Comparison of ENCODE assay signal across 28 cellular contexts in the genomic region with DNA sequence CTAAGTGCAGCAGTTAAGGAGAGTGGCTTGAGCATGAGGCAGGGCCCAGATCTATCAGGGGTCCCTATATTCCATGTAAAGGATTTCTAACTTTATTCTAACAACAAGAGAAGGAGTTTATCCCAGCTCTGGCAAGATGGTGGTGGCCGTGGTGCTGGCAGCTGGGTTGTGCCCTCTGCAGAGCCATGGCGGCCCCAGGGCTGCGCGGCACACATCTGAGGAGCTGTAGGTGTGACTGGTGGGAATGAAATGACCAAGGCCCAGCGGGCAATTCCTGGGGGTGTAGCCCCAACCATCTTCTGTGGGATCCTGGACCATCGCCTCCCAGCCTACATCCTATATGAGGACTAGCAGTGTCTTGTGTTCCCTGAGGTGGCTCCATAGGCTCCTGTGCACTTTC.
"Had no signal": no experiment of that assay in that cellular context is flagged by ENCODE, and none has a peak within 500 bp of the region (broad histone marks: within the 10 kb centered on the region; RNA-seq: fewer than 3 reads in every experiment).

No MANE protein-coding gene starts in this region.

- H3K4me1 Mint-ChIP-seq: stimulated activated naive B cell treated with anti-CD40 and anti-IgM and Interleukin-4, amounts not matched to agents 10 μg/mL and 1 μg/mL and 100 μg/mL, for 72 hours; stimulated activated naive CD8-positive, alpha-beta T cell treated with anti-CD3 and anti-CD28 coated beads, Interleukin-15, amount 100 ng/mL, for 72 hours had no signal

- H3K9me3 ChIP-seq: stomach, suprapubic skin, testis, thoracic aorta, thyroid gland, tibial artery, tibial nerve, transverse colon, upper lobe of left lung, upper lobe of right lung, uterus, vagina had no signal

- H3K27ac Mint-ChIP-seq: stimulated activated naive B cell treated with anti-CD40 and anti-IgM and Interleukin-4, amounts not matched to agents 10 μg/mL and 1 μg/mL and 100 μg/mL, for 72 hours; stimulated activated naive CD8-positive, alpha-beta T cell treated with anti-CD3 and anti-CD28 coated beads, Interleukin-15, amount 100 ng/mL, for 72 hours; stimulated activated naive CD8-positive, alpha-beta T cell treated with anti-CD3 and anti-CD28 coated beads, Interleukin-15, Interleukin-2, amounts not matched to agents 100 ng/mL and 50 ng/mL, for 24 hours; type B pancreatic cell had no signal

- FAIRE-seq: urothelium cell line had no signal

- H3K4me3 ChIP-seq: stomach, suprapubic skin, testis, thoracic aorta, thyroid gland, tibial artery, tibial nerve, transverse colon, upper lobe of left lung, upper lobe of right lung, uterus, vagina had no signal

- H3K36me3 Mint-ChIP-seq: stimulated activated naive B cell treated with anti-CD40 and anti-IgM and Interleukin-4, amounts not matched to agents 10 μg/mL and 1 μg/mL and 100 μg/mL, for 72 hours; type B pancreatic cell had no signal

- H3K27me3 ChIP-seq: stomach, suprapubic skin, testis, thyroid gland, tibial artery, tibial nerve, transverse colon, upper lobe of left lung, upper lobe of right lung, uterus, vagina had no signal

- H3K27ac ChIP-seq: stomach, suprapubic skin, testis, thoracic aorta, thyroid gland, tibial artery, tibial nerve, transverse colon, upper lobe of left lung, upper lobe of right lung, uterus, vagina had no signal

- DNase-seq: stimulated activated CD4-positive, alpha-beta T cell treated with anti-CD3 and anti-CD28 coated beads, Interleukin-2, amount 100 ng/mL, for 24 hours; stimulated activated CD4-positive, alpha-beta T cell treated with anti-CD3 and anti-CD28 coated beads, Interleukin-2, amount 100 ng/mL, for 48 hours; stimulated activated CD4-positive, alpha-beta T cell treated with anti-CD3 and anti-CD28 coated beads, Interleukin-4, amount 100 ng/mL, for 1 hour; stimulated activated CD4-positive, alpha-beta T cell treated with anti-CD3 and anti-CD28 coated beads, Interleukin-4, amount 100 ng/mL, for 24 hours; stimulated activated CD4-positive, alpha-beta T cell treated with anti-CD3 and anti-CD28 coated beads, Interleukin-4, amount 100 ng/mL, for 4 hours; stimulated activated CD8-positive, alpha-beta memory T cell treated with anti-CD3 and anti-CD28 coated beads, Interleukin-4, amount 100 ng/mL, for 48 hours; stimulated activated naive B cell treated with anti-CD40 and anti-IgM and Interleukin-4, amounts not matched to agents 10 μg/mL and 1 μg/mL and 100 μg/mL, for 72 hours; stimulated activated naive CD4-positive, alpha-beta T cell; stimulated activated naive CD4-positive, alpha-beta T cell treated with Interleukin-2 at 50 U/mL for 16 hours; stimulated activated naive CD8-positive, alpha-beta T cell treated with anti-CD3 and anti-CD28 coated beads, Interleukin-15, amount 100 ng/mL, for 72 hours; stimulated activated naive CD8-positive, alpha-beta T cell treated with anti-CD3 and anti-CD28 coated beads, Interleukin-15, Interleukin-2, amounts not matched to agents 100 U/mL and 50 U/mL, for 24 hours; stomach; substantia nigra; testis; thyroid gland; tibial artery; transverse colon; trophoblast cell; upper lobe of right lung; uterus had no signal

- H3K36me3 ChIP-seq: stomach, suprapubic skin, thoracic aorta, thyroid gland, tibial artery, tibial nerve, transverse colon, upper lobe of left lung, upper lobe of right lung, uterus, vagina had no signal

- ATAC-seq: stimulated activated naive CD8-positive, alpha-beta T cell treated with anti-CD3 and anti-CD28 coated beads, Interleukin-15, amount 100 ng/mL, for 72 hours; stimulated activated naive CD8-positive, alpha-beta T cell treated with anti-CD3 and anti-CD28 coated beads, Interleukin-15, Interleukin-2, amounts not matched to agents 100 U/mL and 50 U/mL, for 24 hours; upper lobe of right lung had no signal

- H3K4me3 Mint-ChIP-seq: stimulated activated naive B cell treated with anti-CD40 and anti-IgM and Interleukin-4, amounts not matched to agents 10 μg/mL and 1 μg/mL and 100 μg/mL, for 72 hours; stimulated activated naive CD8-positive, alpha-beta T cell treated with anti-CD3 and anti-CD28 coated beads, Interleukin-15, amount 100 ng/mL, for 72 hours; stimulated activated naive CD8-positive, alpha-beta T cell treated with anti-CD3 and anti-CD28 coated beads, Interleukin-15, Interleukin-2, amounts not matched to agents 100 ng/mL and 50 ng/mL, for 24 hours; type B pancreatic cell had no signal

- H3K27me3 Mint-ChIP-seq: stimulated activated naive B cell treated with anti-CD40 and anti-IgM and Interleukin-4, amounts not matched to agents 10 μg/mL and 1 μg/mL and 100 μg/mL, for 72 hours; stimulated activated naive CD8-positive, alpha-beta T cell treated with anti-CD3 and anti-CD28 coated beads, Interleukin-15, amount 100 ng/mL, for 72 hours; stimulated activated naive CD8-positive, alpha-beta T cell treated with anti-CD3 and anti-CD28 coated beads, Interleukin-15, Interleukin-2, amounts not matched to agents 100 ng/mL and 50 ng/mL, for 24 hours; type B pancreatic cell had no signal

- H3K9me3 Mint-ChIP-seq: stimulated activated naive B cell treated with anti-CD40 and anti-IgM and Interleukin-4, amounts not matched to agents 10 μg/mL and 1 μg/mL and 100 μg/mL, for 72 hours; stimulated activated naive CD8-positive, alpha-beta T cell treated with anti-CD3 and anti-CD28 coated beads, Interleukin-15, amount 100 ng/mL, for 72 hours; stimulated activated naive CD8-positive, alpha-beta T cell treated with anti-CD3 and anti-CD28 coated beads, Interleukin-15, Interleukin-2, amounts not matched to agents 100 ng/mL and 50 ng/mL, for 24 hours; type B pancreatic cell had no signal

- H3K4me1 ChIP-seq: stomach, suprapubic skin, testis, thyroid gland, tibial artery, tibial nerve, transverse colon, upper lobe of left lung, upper lobe of right lung, uterus, vagina had no signal
